ENCODE assay signal across 27 cellular contexts in genomic region chr20:56217820-56218219, GRCh38. TPM values are rescaled to one million over a fixed set of nuclear protein-coding genes. Genes with fewer than 3 reads are reported as not detected.
"Had no signal": no experiment of that assay in that cellular context is flagged by ENCODE, and none has a peak within 500 bp of the region (broad histone marks: within the 10 kb centered on the region; RNA-seq: fewer than 3 reads in every experiment).

No MANE protein-coding gene starts in this region.

- DNase-seq: KBM-7, MV-4-11, NCI-H1048, NCI-H1105, NCI-H1436 treated with DMSO at 0.1 percent for 48 hours, NCI-H1694, NCI-H1930, NCI-H2081, NCI-H2107, NCI-H226, NCI-H446, NCI-H510A, NCI-H524 treated with DMSO at 0.1 percent for 48 hours, NCI-H69, NCI-H774, PC-3, SHP77, SK-N-SH, SW 1271, T-cell had no signal

- H3K27ac ChIP-seq: HL-60, RWPE1 had no signal

- H3K4me1 Mint-ChIP-seq: T-cell had no signal

- H3K4me3 Mint-ChIP-seq: T-cell had no signal

- H3K36me3 Mint-ChIP-seq: T-cell had no signal

- H3K9me2 ChIP-seq: SK-N-SH had no signal

- H3K27ac Mint-ChIP-seq: T-cell had no signal

- ATAC-seq: Panc1, PC-3, T-cell had no signal

- H3K9me3 ChIP-seq: SK-N-SH had no signal

- H3K9ac ChIP-seq: SK-N-SH had no signal

- H3K4me2 ChIP-seq: SK-N-SH had no signal

RNA-seq across cellular contexts. Expression of gene MC3R, which starts 30.7 kb away (rescaled TPM):
- total RNA-seq: LHCN-M2, MCF 10A, OCI-LY7, PC-3, SK-MEL-5, T-cell had no signal
- polyA plus RNA-seq: SK-N-SH had no signal
